In the genomic region with DNA sequence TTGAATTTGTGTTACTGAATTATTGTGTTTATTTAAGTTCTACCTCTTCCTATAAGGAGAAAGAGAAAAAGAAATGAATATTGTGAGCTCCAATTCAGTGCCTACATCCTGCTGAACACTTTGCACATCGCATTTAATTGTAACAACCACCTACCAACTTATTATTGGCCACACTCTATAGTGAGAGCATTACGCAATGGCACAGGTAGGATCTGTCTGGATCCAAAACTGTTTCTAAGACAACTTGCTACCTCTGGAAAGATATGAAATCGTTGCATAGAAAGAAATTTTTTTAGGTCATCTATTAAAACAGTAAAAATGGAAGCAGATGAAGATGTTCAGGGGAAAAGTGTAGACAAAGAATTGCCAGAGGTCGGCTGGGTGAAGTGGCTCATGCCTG, we compare ENCODE assay signal across 22 cellular contexts.
DNase-seq lines count a peak whose midpoint lies in the region; ATAC-seq, FAIRE-seq and TF ChIP-seq lines count a peak whose summit lies in the region.
"Had no signal": no experiment of that assay in that cellular context is flagged by ENCODE, and none has a peak within 500 bp of the region (broad histone marks: within the 10 kb centered on the region; RNA-seq: fewer than 3 reads in every experiment).

No MANE protein-coding gene starts in this region.

- no peaks in the 10 kb centered on the region for H3K4me1 Mint-ChIP-seq in activated naive CD8-positive, alpha-beta T cell treated with anti-CD3 and anti-CD28 coated beads, Interleukin-2, amount 50 U/mL, for 24 hours

- H3K36me3 ChIP-seq in HepG2 (replicated peaks in 1 of 2; ENCODE audit: control insufficient read depth in 1 of 2, insufficient read depth in 2 of 2, low read length in 2 of 2), result no peaks in the 10 kb centered on the region
- H3K36me3 ChIP-seq in right lobe of liver, result no peaks in the 10 kb centered on the region
- no peaks in the 10 kb centered on the region for H3K36me3 ChIP-seq in K562 (ENCODE audit: control insufficient read depth, insufficient read depth, low read length)
- H3K36me3 ChIP-seq: BE2C, BLaER1 had no signal

- ATAC-seq in HepG2, result no peak
- ATAC-seq in right lobe of liver, result no peak
- no peak for ATAC-seq in K562
- ATAC-seq in activated naive CD8-positive, alpha-beta T cell treated with anti-CD3 and anti-CD28 coated beads, Interleukin-2, amount 50 U/mL, for 24 hours, result no peak
- ATAC-seq: CD8-positive, alpha-beta T cell had no signal

- H3K27me3 Mint-ChIP-seq in activated naive CD8-positive, alpha-beta T cell treated with anti-CD3 and anti-CD28 coated beads, Interleukin-2, amount 50 U/mL, for 24 hours, result peaks cover 5% of the 10 kb centered on the region
- H3K27me3 Mint-ChIP-seq: CD4-positive, alpha-beta T cell had no signal

- no peak overlapping the region for H3K27ac ChIP-seq in HepG2 (ENCODE audit: extremely low read length, insufficient read depth, low read length)
- no peak overlapping the region for H3K27ac ChIP-seq in right lobe of liver
- no peak overlapping the region for H3K27ac ChIP-seq in K562 (ENCODE audit: extremely low read depth, low read depth, low read length)
- H3K27ac ChIP-seq: 22Rv1, BLaER1, C4-2B had no signal

- no peaks in the 10 kb centered on the region for H3K36me3 Mint-ChIP-seq in activated naive CD8-positive, alpha-beta T cell treated with anti-CD3 and anti-CD28 coated beads, Interleukin-2, amount 50 U/mL, for 24 hours (ENCODE audit: low read depth)
- H3K36me3 Mint-ChIP-seq: CD8-positive, alpha-beta T cell had no signal

- no TSS peak for BruUV-seq in HepG2 (replicated peaks; lab: Mats Ljungman, UMichigan)
- no TSS peak for BruUV-seq in K562 (replicated peaks; lab: Mats Ljungman, UMichigan)

- no peaks in the 10 kb centered on the region; a peak in 1 of 5 replicates for H3K27me3 ChIP-seq in HepG2 (ENCODE audit: control insufficient read depth in 1 of 2, insufficient read depth in 2 of 2, low read length in 2 of 2)
- H3K27me3 ChIP-seq in right lobe of liver, result no peaks in the 10 kb centered on the region
- H3K27me3 ChIP-seq in K562 (ENCODE audit: control insufficient read depth in 2 of 2, insufficient read depth in 2 of 2, low read length in 2 of 2), result no peaks in the 10 kb centered on the region
- H3K27me3 ChIP-seq: BLaER1 had no signal

- H3K4me3 ChIP-seq in HepG2 (replicated peaks in 1 of 3; ENCODE audit: insufficient read depth in 1 of 3, low read depth in 2 of 3, low read length in 3 of 3), result no peak overlapping the region
- H3K4me3 ChIP-seq in right lobe of liver, result no peak overlapping the region
- H3K4me3 ChIP-seq in K562, result no peak overlapping the region
- H3K4me3 ChIP-seq: BLaER1 had no signal

- DNase-seq in HepG2 (ENCODE audit: low spot score) (no peak), right lobe of liver (no peak), K562 (ENCODE audit: extremely low read depth in 1 of 4, low spot score in 3 of 4) (no peak), C1 segment of cervical spinal cord (lab: John Stamatoyannopoulos, UW) (no peak)
- no peak for DNase-seq in activated naive CD8-positive, alpha-beta T cell treated with anti-CD3 and anti-CD28 coated beads, Interleukin-2, amount 50 U/mL, for 24 hours
- DNase-seq in activated T-cell treated with anti-CD3 and anti-CD28 coated beads, Interleukin-2, amount 50 U/mL, for 48 hours, result no peak
- DNase-seq: ACHN; BE2C; Caco-2; Calu3; CD4-positive, alpha-beta T cell; CD8-positive, alpha-beta T cell; DMS79 treated with DMSO at 0.1 percent for 48 hours; GF-D8 had no signal

- peaks cover 5% of the 10 kb centered on the region for H3K9me3 Mint-ChIP-seq in activated naive CD8-positive, alpha-beta T cell treated with anti-CD3 and anti-CD28 coated beads, Interleukin-2, amount 50 U/mL, for 24 hours
- H3K9me3 Mint-ChIP-seq: CD4-positive, alpha-beta T cell; CD8-positive, alpha-beta T cell had no signal

- TF ChIP-seq CTCF in HepG2 (CRISPR knock-in tag; IDR thresholded peaks at IDR 0.05) (no peak), right lobe of liver (IDR thresholded peaks at IDR 0.05) (no peak), K562 (IDR thresholded peaks at IDR 0.05 in 2 of 3, conservative IDR thresholded peaks at IDR 0.05 in 1 of 3; ENCODE audit: insufficient read depth in 2 of 3, low read depth in 1 of 3, low read length in 3 of 3) (no peak)

- no peaks in the 10 kb centered on the region for H3K4me1 ChIP-seq in HepG2 (ENCODE audit: insufficient read depth, low read length)
- peaks cover 0 to 7% (median 0%) of the 10 kb centered on the region in 4 donors for H3K4me1 ChIP-seq in right lobe of liver
- H3K4me1 ChIP-seq in K562 (replicated peaks in 1 of 2; ENCODE audit: control insufficient read depth in 2 of 2, insufficient read depth in 2 of 2, low read length in 2 of 2), result no peaks in the 10 kb centered on the region
- H3K4me1 ChIP-seq: BE2C, Caco-2 had no signal

- no peak for TF ChIP-seq RAD21 in HepG2 (CRISPR knock-in tag; IDR thresholded peaks at IDR 0.05)
- TF ChIP-seq RAD21 in Ishikawa (IDR thresholded peaks at IDR 0.05; ENCODE audit: low read depth), result no peak
- TF ChIP-seq RAD21 in K562 (CRISPR knock-in tag; conservative IDR thresholded peaks at IDR 0.05 in 1 of 2, IDR thresholded peaks at IDR 0.05 in 1 of 2), result no peak

- POLR2A ChIA-PET in HepG2 (lab: Yijun Ruan, JAX) (no interaction called here), K562 (lab: Yijun Ruan, JAX) (no interaction called here)

- FAIRE-seq in HepG2 (lab: Jason Lieb, UNC) (no peak), K562 (lab: Jason Lieb, UNC) (no peak)
- FAIRE-seq: D721Med, G401.6, GM12891, GM19239 had no signal

- no peak overlapping the region for H2AFZ ChIP-seq in HepG2 (ENCODE audit: low read length)
- no peak overlapping the region for H2AFZ ChIP-seq in K562 (ENCODE audit: low read depth, low read length)

- intact Hi-C loops in HepG2 (cut with micrococcal nuclease; ENCODE audit: unreplicated experiment) (no loop called here), right lobe of liver (cut with DNase I) (no loop called here), K562 (cut with micrococcal nuclease) (no loop called here)

- TF ChIP-seq POLR2A in HepG2 (IDR thresholded peaks at IDR 0.05; ENCODE audit: insufficient read depth in 1 of 2, low read depth in 2 of 2, low read length in 2 of 2) (no peak), right lobe of liver (IDR thresholded peaks at IDR 0.05) (no peak), K562 (conservative IDR thresholded peaks at IDR 0.05) (no peak)

- H3K79me2 ChIP-seq in HepG2 (ENCODE audit: insufficient read depth, low read length) (no peaks in the 10 kb centered on the region), K562 (ENCODE audit: control insufficient read depth, insufficient read depth, low read length) (no peaks in the 10 kb centered on the region)

- H4K20me1 ChIP-seq in HepG2 (ENCODE audit: insufficient read depth, low read length) (no peaks in the 10 kb centered on the region), K562 (replicated peaks; ENCODE audit: control insufficient read depth, insufficient read depth, low read length) (no peaks in the 10 kb centered on the region)
- H4K20me1 ChIP-seq: BLaER1 had no signal

- H3K4me2 ChIP-seq in HepG2 (ENCODE audit: low read depth, low read length), result no peak overlapping the region
- no peak overlapping the region for H3K4me2 ChIP-seq in K562 (ENCODE audit: insufficient read depth, low read length)
- H3K4me2 ChIP-seq: BLaER1 had no signal

- in situ Hi-C loops in HepG2 (cut with HindIII; ENCODE audit: extremely low pct_ligation_motif_present, low pct_unique_long_range_greater_than_20kb), result no loop called here
- in situ Hi-C loops in K562 (cut with MboI), result no loop called here

- H3K9me1 ChIP-seq in K562 (ENCODE audit: control insufficient read depth, insufficient read depth, low read length), result no peaks in the 10 kb centered on the region

- CTCF ChIA-PET in HepG2 (lab: Yijun Ruan, JAX; ENCODE audit: low intra/inter-chr PET ratio, low total read pairs), result no interaction called here
- CTCF ChIA-PET in K562 (lab: Yijun Ruan, JAX; ENCODE audit: low intra/inter-chr PET ratio), result no interaction called here

- no peak for TF ChIP-seq EP300 in HepG2 (IDR thresholded peaks at IDR 0.05; ENCODE audit: low read depth in 2 of 2, low read length in 2 of 2)
- no peak for TF ChIP-seq EP300 in HepG2 (CRISPR knock-in tag; IDR thresholded peaks at IDR 0.05; ENCODE audit: borderline replicate concordance)
- no peak for TF ChIP-seq EP300 in Ishikawa (IDR thresholded peaks at IDR 0.05; ENCODE audit: borderline replicate concordance)
- TF ChIP-seq EP300 in K562 (IDR thresholded peaks at IDR 0.05; ENCODE audit: low read length), result no peak

- H3K9me3 ChIP-seq in HepG2 (ENCODE audit: low read length) (no peaks in the 10 kb centered on the region), right lobe of liver (no peaks in the 10 kb centered on the region), K562 (replicated peaks; ENCODE audit: control insufficient read depth, insufficient read depth, low read depth, low read length) (no peaks in the 10 kb centered on the region)
- H3K9me3 ChIP-seq: BE2C, BLaER1, Caco-2 had no signal

- no peak overlapping the region for H3K9ac ChIP-seq in HepG2 (ENCODE audit: insufficient read depth, low read depth, low read length)
- H3K9ac ChIP-seq in K562 (ENCODE audit: insufficient read depth in 1 of 2, low read depth in 2 of 2, low read length in 2 of 2), result no peak overlapping the region
- H3K9ac ChIP-seq: BLaER1 had no signal

- no peak overlapping the region for H3K27ac Mint-ChIP-seq in activated naive CD8-positive, alpha-beta T cell treated with anti-CD3 and anti-CD28 coated beads, Interleukin-2, amount 50 U/mL, for 24 hours
- H3K27ac Mint-ChIP-seq: CD4-positive, alpha-beta T cell; CD8-positive, alpha-beta T cell had no signal

- 24% methylated on average over 4 of the region's 4 CpGs for WGBS in HepG2 (ENCODE audit: low lambda C conversion rate)
- 69% methylated on average over 4 of the region's 4 CpGs for WGBS in right lobe of liver (ENCODE audit: insufficient coverage, low coverage, low lambda C conversion rate, missing lambda C conversion rate)
- 0% methylated on average over 4 of the region's 4 CpGs for WGBS in K562 (ENCODE audit: insufficient coverage, low coverage, missing lambda C conversion rate)

- H3K4me3 Mint-ChIP-seq in activated naive CD8-positive, alpha-beta T cell treated with anti-CD3 and anti-CD28 coated beads, Interleukin-2, amount 50 U/mL, for 24 hours, result no peak overlapping the region
- H3K4me3 Mint-ChIP-seq: CD4-positive, alpha-beta T cell; CD8-positive, alpha-beta T cell had no signal

TF ChIP-seq in Ishikawa, 13 proteins besides CTCF, POLR2A, EP300 and RAD21 (continues in another document):
- no peak for TF ChIP-seq TCF12 (IDR thresholded peaks at IDR 0.05; ENCODE audit: low read depth)
- TF ChIP-seq YY1 (IDR thresholded peaks at IDR 0.05; ENCODE audit: low read depth), result no peak
- no peak for TF ChIP-seq MAX (IDR thresholded peaks at IDR 0.05)

TF ChIP-seq in K562, 482 proteins besides CTCF, POLR2A, EP300 and RAD21 (continues in another document):
- TF ChIP-seq NFRKB (IDR thresholded peaks at IDR 0.05; ENCODE audit: low read depth) (no peak), KAT7 (CRISPR knock-in tag; IDR thresholded peaks at IDR 0.05; ENCODE audit: borderline replicate concordance) (no peak), SMC3 (conservative IDR thresholded peaks at IDR 0.05; ENCODE audit: insufficient read depth, low read depth, low read length) (no peak), CEBPG (CRISPR knock-in tag; IDR thresholded peaks at IDR 0.05) (no peak), CEBPG (tag; conservative IDR thresholded peaks at IDR 0.05 in 1 of 2, IDR thresholded peaks at IDR 0.05 in 1 of 2) (0 out of 4 replicates have a peak, but pooled peaks of 1 of the 2 experiments have one; percentile 35), CEBPB (tag; IDR thresholded peaks at IDR 0.05) (peak; percentile 39; the same call in 1 of the 2 replicates)

Comparison
In these comparisons a context has a peak if more than half of its experiments do, and no peak if none do; other contexts are left out.
1. Of the 241 proteins assayed by ChIP-seq in both HepG2 and K562: peak only in HepG2: none; only in K562: none; in both: CEBPB; in neither: 239; mixed calls (peak in some experiments, not most) for 1.